In genomic region chr17:75645501-75645888, GRCh38 we compare ENCODE assay signal across 1 cellular context.
TF ChIP-seq lines count a peak whose summit lies in the region.

No MANE protein-coding gene starts in this region.

TF ChIP-seq in GM23338, 12 proteins besides CTCF, POLR2A, EP300 and RAD21 (continued from another document):
- TF ChIP-seq ZNF462 (CRISPR knock-in tag; IDR thresholded peaks at IDR 0.05): no peak
